ENCODE assay signal across 9 cellular contexts in the genomic region with DNA sequence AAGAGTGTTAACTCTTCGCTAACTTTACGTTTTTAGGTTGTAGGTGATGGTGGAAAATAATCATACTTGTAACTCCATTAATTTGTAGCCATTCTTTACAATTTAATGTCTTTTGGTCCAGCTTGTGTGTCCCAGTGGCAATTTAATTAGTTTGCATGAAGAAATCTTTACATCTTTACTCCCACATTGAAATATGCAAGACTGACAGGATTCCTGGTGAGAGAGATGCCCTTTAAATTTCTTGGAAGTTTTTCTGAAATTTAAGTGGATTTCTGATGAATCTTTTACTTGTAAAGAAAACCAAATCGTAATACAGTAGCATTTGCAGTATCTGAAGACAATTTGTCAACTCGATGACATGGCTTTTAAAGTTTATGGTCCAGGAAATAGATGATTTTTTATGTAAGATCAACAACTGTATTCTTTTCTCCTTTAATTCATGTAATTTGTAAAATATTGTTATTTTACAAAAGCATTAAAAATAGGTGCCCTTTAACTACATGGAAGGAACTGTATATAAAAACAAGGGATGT. TPM values are rescaled to one million over a fixed set of nuclear protein-coding genes. Genes with fewer than 3 reads are reported as not detected.
DNase-seq lines count a peak whose midpoint lies in the region; ATAC-seq and TF ChIP-seq lines count a peak whose summit lies in the region.
"Had no signal": no experiment of that assay in that cellular context is flagged by ENCODE, and none has a peak within 500 bp of the region (broad histone marks: within the 10 kb centered on the region; RNA-seq: fewer than 3 reads in every experiment).

No MANE protein-coding gene starts in this region.

- peak overlapping the region; percentile 92 to 96 (median 93) for H3K4me3 Mint-ChIP-seq in brain

- H2BK120ac ChIP-seq in mesendoderm (ENCODE audit: low read depth, low read length) = no peak overlapping the region

- H3K36me3 ChIP-seq in heart right ventricle = no peaks in the 10 kb centered on the region
- H3K36me3 ChIP-seq in right atrium auricular region = no peaks in the 10 kb centered on the region
- H3K36me3 ChIP-seq in mesendoderm (ENCODE audit: control insufficient read depth, insufficient read depth, low read length) = no peaks in the 10 kb centered on the region
- H3K36me3 ChIP-seq in upper lobe of left lung = no peaks in the 10 kb centered on the region

- peaks cover 54% of the 10 kb centered on the region for H3K79me2 ChIP-seq in mesendoderm (ENCODE audit: control insufficient read depth, insufficient read depth, low read length)

- peaks cover 3 to 66% (median 42%) of the 10 kb centered on the region in 9 donors for H3K4me1 ChIP-seq in heart right ventricle
- H3K4me1 ChIP-seq in right atrium auricular region = peaks cover 0 to 35% of the 10 kb centered on the region in 2 donors
- H3K4me1 ChIP-seq in mesendoderm (ENCODE audit: control insufficient read depth, low read depth, low read length) = peaks cover 2% of the 10 kb centered on the region
- peaks cover 0 to 37% (median 18%) of the 10 kb centered on the region in 4 donors for H3K4me1 ChIP-seq in upper lobe of left lung

- H3K79me1 ChIP-seq in mesendoderm (ENCODE audit: low read length) = no peaks in the 10 kb centered on the region

- H3K56ac ChIP-seq in mesendoderm (ENCODE audit: low read length) = no peak overlapping the region

- WGBS in heart right ventricle, 2 donors = 45 to 60% methylated on average over 4 of the region's 4 CpGs
- WGBS in mesendoderm (ENCODE audit: extremely low coverage, insufficient coverage, low lambda C conversion rate) = no CpG with 5 or more reads among the region's 4 CpGs
- WGBS in upper lobe of left lung, 2 donors = 45 to 65% methylated on average over 4 of the region's 4 CpGs

- H3K27ac ChIP-seq in heart right ventricle (peak overlapping the region in 5 of 10 donors; percentile 59 to 94 (median 90)), right atrium auricular region (no peak overlapping the region), mesendoderm (ENCODE audit: low read depth, low read length) (no peak overlapping the region), upper lobe of left lung (peak overlapping the region in 1 of 4 donors; percentile 98)

- no peak overlapping the region for H4K5ac ChIP-seq in mesendoderm (ENCODE audit: low read length)

- DNase-seq in heart right ventricle (no peak), right atrium auricular region (ENCODE audit: low spot score) (no peak), mesendoderm (no peak), upper lobe of left lung (no peak), NOMO-1 (lab: John Stamatoyannopoulos, UW; ENCODE audit: unreplicated experiment in 2 of 2) (no peak)
- DNase-seq: activated naive CD4-positive, alpha-beta T cell treated with anti-CD3 and anti-CD28 coated beads, Interleukin-2, amount 50 U/mL, for 16 hours had no signal

- peaks cover 66% of the 10 kb centered on the region for H3K4me1 Mint-ChIP-seq in brain

- H2AK5ac ChIP-seq in mesendoderm (ENCODE audit: low read length) = no peak overlapping the region

- TF ChIP-seq CTCF in heart right ventricle (IDR thresholded peaks at IDR 0.05) (no peak), right atrium auricular region (IDR thresholded peaks at IDR 0.05) (no peak), brain (conservative IDR thresholded peaks at IDR 0.05) (no peak), upper lobe of left lung (IDR thresholded peaks at IDR 0.05) (no peak)

- H4K8ac ChIP-seq in mesendoderm (ENCODE audit: low read depth, low read length) = no peak overlapping the region

- H3K23ac ChIP-seq in mesendoderm (ENCODE audit: low read length) = no peak overlapping the region

- H3K27me3 Mint-ChIP-seq in brain = peaks cover 6% of the 10 kb centered on the region

- no peaks in the 10 kb centered on the region for H3K36me3 Mint-ChIP-seq in brain

- no peaks in the 10 kb centered on the region for H3K27me3 ChIP-seq in heart right ventricle
- no peaks in the 10 kb centered on the region for H3K27me3 ChIP-seq in right atrium auricular region
- H3K27me3 ChIP-seq in mesendoderm (ENCODE audit: insufficient read depth, low read length, poor library complexity) = no peaks in the 10 kb centered on the region
- H3K27me3 ChIP-seq in upper lobe of left lung = no peaks in the 10 kb centered on the region

- no peaks in the 10 kb centered on the region for H3K9me3 Mint-ChIP-seq in brain

- H2BK15ac ChIP-seq in mesendoderm (replicated peaks; ENCODE audit: low read depth) = no peak overlapping the region

- H3K4ac ChIP-seq in mesendoderm (ENCODE audit: low read depth, low read length) = no peak overlapping the region

- no peak for TF ChIP-seq POLR2A in upper lobe of left lung (IDR thresholded peaks at IDR 0.05)

- intact Hi-C loops in heart right ventricle (cut with DNase I) = loop anchor here (5.0 to 10.0 kb wide), 16 partner anchors 79 to 706 kb away; a partner anchor contains a TSS

- TF ChIP-seq EP300 in upper lobe of left lung (IDR thresholded peaks at IDR 0.05) = no peak

- H3K9me3 ChIP-seq in heart right ventricle (no peaks in the 10 kb centered on the region), right atrium auricular region (no peaks in the 10 kb centered on the region), upper lobe of left lung (no peaks in the 10 kb centered on the region)

- peak overlapping the region; percentile 25 for H3K9ac ChIP-seq in mesendoderm (ENCODE audit: low read length)

- H3K18ac ChIP-seq in mesendoderm (ENCODE audit: low read length) = no peak overlapping the region

- H3K4me3 ChIP-seq in heart right ventricle = peak overlapping the region; percentile 75 to 83 (median 78)
- H3K4me3 ChIP-seq in right atrium auricular region = peak overlapping the region in 1 of 2 donors; percentile 77
- H3K4me3 ChIP-seq in mesendoderm (ENCODE audit: low read length) = no peak overlapping the region
- H3K4me3 ChIP-seq in upper lobe of left lung = peak overlapping the region in 3 of 4 donors; percentile 81 to 90 (median 83)

- no peak overlapping the region for H3K4me2 ChIP-seq in mesendoderm (ENCODE audit: low read length)

- no peak overlapping the region for H2BK5ac ChIP-seq in mesendoderm (ENCODE audit: low read length)

- ATAC-seq in heart right ventricle = no peak
- ATAC-seq in upper lobe of left lung (ENCODE audit: low FRiP score in 2 of 2) = no peak
- no peak for ATAC-seq in HG02798 (IDR thresholded peaks at IDR 0.05; ENCODE audit: poor library complexity, unreplicated experiment)
- no peak for ATAC-seq in GM19463 (IDR thresholded peaks at IDR 0.05; ENCODE audit: unreplicated experiment)

- peak overlapping the region; percentile 88 to 97 (median 92) for H3K27ac Mint-ChIP-seq in brain

RNA-seq across cellular contexts. Expression of a gene that starts 3.0 kb away (rescaled TPM):
- total RNA-seq in heart right ventricle (10 to 100 TPM in 3 of 10 donors, 1 to 10 TPM in 7; 4.2 to 10.7 (median 8.4) TPM), right atrium auricular region (1 to 10 TPM; 4.6 to 5.9 TPM), upper lobe of left lung (10 to 100 TPM in 4 of 6 donors, 1 to 10 TPM in 2; 8.2 to 15.5 (median 13.2) TPM)
- polyA plus RNA-seq in heart right ventricle (1 to 10 TPM; 1.8 to 2.0 TPM), brain (ENCODE audit: insufficient read depth, low read depth, low replicate concordance) (40.1 TPM)
- polyA plus RNA-seq in mesendoderm (2013, experiment 1 of 2) = 17.3 TPM
- polyA plus RNA-seq in mesendoderm (2013, experiment 2 of 2) = 16.1 TPM
